ENCODE assay signal across 8 cellular contexts in the genomic region with DNA sequence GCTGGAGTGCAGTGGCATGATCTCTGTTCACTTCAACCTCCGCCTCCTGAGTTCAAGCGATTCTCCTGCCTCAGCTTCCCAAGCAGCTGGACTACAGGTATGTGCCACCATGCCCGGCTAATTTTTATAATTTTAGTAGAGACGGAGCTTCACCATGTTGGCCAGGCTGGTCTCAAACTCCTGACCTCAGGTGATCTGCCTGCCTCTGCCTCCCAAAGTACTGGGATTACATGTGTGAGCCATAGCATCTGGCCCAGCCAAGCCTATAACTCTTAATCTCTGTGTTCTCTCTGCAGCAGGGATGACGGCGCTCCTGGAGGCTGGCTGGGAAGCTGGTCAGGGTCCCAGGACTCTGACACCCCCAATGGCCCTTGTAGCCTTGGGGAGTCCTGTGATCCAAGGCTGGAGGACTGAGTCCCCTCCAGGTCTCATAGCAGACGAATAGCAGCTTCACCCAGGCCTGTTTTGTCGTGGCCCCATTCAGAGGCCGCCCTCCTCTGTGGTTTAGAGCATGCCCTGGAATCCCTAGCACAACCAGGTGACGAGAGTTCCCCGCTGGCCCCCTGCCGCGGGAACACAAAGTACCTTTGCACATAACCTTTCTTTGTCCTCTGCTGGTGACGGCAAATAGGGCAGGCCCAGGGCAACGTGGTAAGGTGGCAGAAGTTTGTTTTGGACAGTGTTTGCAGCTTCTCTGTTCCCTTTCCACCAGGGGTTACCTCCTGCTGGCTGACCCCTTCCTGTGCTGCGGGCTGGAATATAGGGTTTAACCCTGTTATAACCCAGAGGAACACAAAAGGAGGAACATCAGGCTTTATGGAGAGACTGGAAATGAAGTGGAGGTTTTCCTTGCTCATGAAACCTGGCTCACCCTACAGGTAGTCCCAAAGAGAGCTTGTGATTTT. TPM values are rescaled to one million over a fixed set of nuclear protein-coding genes. Genes with fewer than 3 reads are reported as not detected.
DNase-seq lines count a peak whose midpoint lies in the region; ATAC-seq and TF ChIP-seq lines count a peak whose summit lies in the region.

No MANE protein-coding gene starts in this region.

- peak overlapping the region; percentile 41 for H3K4me3 ChIP-seq in CD8-positive, alpha-beta memory T cell (ENCODE audit: low read length)

- POLR2A ChIA-PET in CD8-positive, alpha-beta memory T cell (lab: Charles Lee) = interaction anchor here (8.1 kb wide), 1 partner anchor 44 kb away, joined by 70 read pairs; the partner anchor contains the start of gene TOB1
- POLR2A ChIA-PET in naive thymus-derived CD8-positive, alpha-beta T cell (lab: Charles Lee) = interaction anchor here (0.9 to 21.5 kb wide), 13 partner anchors 10 to 55 kb away, joined by 3 to 544 read pairs (median 16); partner anchors contain the start of gene TOB1

- H3K4me1 ChIP-seq in CD8-positive, alpha-beta memory T cell (ENCODE audit: insufficient read depth, low read length) = peaks cover 69% of the 10 kb centered on the region

- H3K9me3 ChIP-seq in CD8-positive, alpha-beta memory T cell (ENCODE audit: low read length) = no peaks in the 10 kb centered on the region

- H3K4me3 Mint-ChIP-seq in CD8-positive, alpha-beta memory T cell = peak overlapping the region in 5 of 7 donors; percentile 23 to 86 (median 65)
- no peak overlapping the region for H3K4me3 Mint-ChIP-seq in brain
- peak overlapping the region; percentile 55 to 92 (median 76) for H3K4me3 Mint-ChIP-seq in naive thymus-derived CD8-positive, alpha-beta T cell

- no peak for TF ChIP-seq CTCF in brain (conservative IDR thresholded peaks at IDR 0.05)

- H3K27ac Mint-ChIP-seq in CD8-positive, alpha-beta memory T cell = peak overlapping the region; percentile 84 to 99 (median 96)
- H3K27ac Mint-ChIP-seq in brain = peak overlapping the region in 3 of 5 experiments; percentile 78 to 82 (median 79)
- H3K27ac Mint-ChIP-seq in naive thymus-derived CD8-positive, alpha-beta T cell = peak overlapping the region; percentile 90 to 99 (median 98)

- no peaks in the 10 kb centered on the region for H3K36me3 ChIP-seq in CD8-positive, alpha-beta memory T cell (ENCODE audit: insufficient read depth, low read length)

- CTCF ChIA-PET in CD8-positive, alpha-beta memory T cell (lab: Charles Lee) = interaction anchor here (0.7 to 1.2 kb wide), 3 partner anchors 36 to 57 kb away, joined by 3 to 4 read pairs (median 3); partner anchors contain the start of gene TOB1

- no peaks in the 10 kb centered on the region for H3K27me3 ChIP-seq in CD8-positive, alpha-beta memory T cell (ENCODE audit: insufficient read depth, low read length, poor library complexity, severe bottlenecking)

- peak; percentile 70 to 71 for ATAC-seq in naive thymus-derived CD8-positive, alpha-beta T cell
- no peak for ATAC-seq in GM18858 (IDR thresholded peaks at IDR 0.05; ENCODE audit: unreplicated experiment)

- DNase-seq in CD8-positive, alpha-beta memory T cell = peak; percentile 40 to 76 (median 64)
- DNase-seq in NCI-H526 treated with DMSO at 0.1 percent for 48 hours (lab: John Stamatoyannopoulos, UW) (peak; percentile 32), kidney glomerular epithelial cell (lab: John Stamatoyannopoulos, UW) (no peak), OCI-M1 (lab: John Stamatoyannopoulos, UW) (no peak)
- peak; percentile 25 to 87 (median 74) for DNase-seq in naive thymus-derived CD8-positive, alpha-beta T cell
- no peak for DNase-seq in activated CD4-positive, CD25-positive, alpha-beta regulatory T cell (lab: John Stamatoyannopoulos, UW)

- H3K27ac ChIP-seq in CD8-positive, alpha-beta memory T cell (ENCODE audit: low read depth, low read length) = peak overlapping the region; percentile 69

- no peaks in the 10 kb centered on the region for H3K9me3 Mint-ChIP-seq in CD8-positive, alpha-beta memory T cell
- H3K9me3 Mint-ChIP-seq in brain = peaks cover 0 to 9% (median 0%) of the 10 kb centered on the region in 5 experiments
- no peaks in the 10 kb centered on the region for H3K9me3 Mint-ChIP-seq in naive thymus-derived CD8-positive, alpha-beta T cell

- H3K36me3 Mint-ChIP-seq in CD8-positive, alpha-beta memory T cell = peaks cover 0 to 3% (median 0%) of the 10 kb centered on the region in 3 donors
- H3K36me3 Mint-ChIP-seq in brain = no peaks in the 10 kb centered on the region
- H3K36me3 Mint-ChIP-seq in naive thymus-derived CD8-positive, alpha-beta T cell = no peaks in the 10 kb centered on the region

- H3K4me1 Mint-ChIP-seq in CD8-positive, alpha-beta memory T cell = peaks cover 51 to 62% (median 58%) of the 10 kb centered on the region in 3 donors
- H3K4me1 Mint-ChIP-seq in brain = peaks cover 40% of the 10 kb centered on the region
- peaks cover 37 to 74% (median 70%) of the 10 kb centered on the region in 4 donors for H3K4me1 Mint-ChIP-seq in naive thymus-derived CD8-positive, alpha-beta T cell

- peaks cover 0 to 1% of the 10 kb centered on the region in 2 donors for H3K27me3 Mint-ChIP-seq in CD8-positive, alpha-beta memory T cell
- H3K27me3 Mint-ChIP-seq in brain = peaks cover 2% of the 10 kb centered on the region
- H3K27me3 Mint-ChIP-seq in naive thymus-derived CD8-positive, alpha-beta T cell = no peaks in the 10 kb centered on the region

RNA-seq across cellular contexts. Expression of gene TOB1, which starts 43.0 kb away (rescaled TPM):
- total RNA-seq in CD8-positive, alpha-beta memory T cell = 10 to 100 TPM; 32.6 to 34.5 TPM
- polyA plus RNA-seq in CD8-positive, alpha-beta memory T cell = 53.4 TPM
- polyA plus RNA-seq in brain (ENCODE audit: insufficient read depth, low read depth, low replicate concordance) = 14.6 TPM
- 100 to 1,000 TPM in 1 of 2 experiments, 10 to 100 TPM in 1; 86.8 to 107 TPM for total RNA-seq in naive thymus-derived CD8-positive, alpha-beta T cell
- 100 to 1,000 TPM in 1 of 3 donors, 10 to 100 TPM in 2; 42.9 to 114 (median 65.1) TPM for polyA plus RNA-seq in naive thymus-derived CD8-positive, alpha-beta T cell

Comparison
In these comparisons a context has a peak if more than half of its experiments do, and no peak if none do; other contexts are left out.
1. DNase-seq: peak in CD8-positive, alpha-beta memory T cell (5 of 5), NCI-H526 treated with DMSO at 0.1 percent for 48 hours (single experiment) and naive thymus-derived CD8-positive, alpha-beta T cell (10 of 10); none in kidney glomerular epithelial cell (single experiment), activated CD4-positive, CD25-positive, alpha-beta regulatory T cell (0 of 4) and OCI-M1 (single experiment).
2. H3K4me3 Mint-ChIP-seq: peak in CD8-positive, alpha-beta memory T cell (5 of 7) and naive thymus-derived CD8-positive, alpha-beta T cell (10 of 10); none in brain (0 of 5).
3. Peak in every context shown above with its lines, with median percentiles within 50 percentile points of each other: H3K27ac Mint-ChIP-seq.